ENCODE assay signal across 8 cellular contexts in genomic region chr10:134743-135600, GRCh38. TPM values are rescaled to one million over a fixed set of nuclear protein-coding genes. Genes with fewer than 3 reads are reported as not detected.
A peak's percentile ranks its signal among the peaks of the same experiment; 100 is the strongest.
DNase-seq lines count a peak whose midpoint lies in the region; ATAC-seq and TF ChIP-seq lines count a peak whose summit lies in the region.

TSS of gene ZMYND11 (plus strand) at chr10:135455. CDS start at chr10:180013, 44,558 bp downstream.

- no peaks in the 10 kb centered on the region for H3K9me2 ChIP-seq in neural cell (ENCODE audit: insufficient read depth, low read length)

- H3K27me3 ChIP-seq in OCI-LY3 (ENCODE audit: low read depth, low read length) (peaks cover 3% of the 10 kb centered on the region; the same call in 1 of the 2 replicates), neural cell (ENCODE audit: insufficient read depth, low read depth, low read length) (no peaks in the 10 kb centered on the region), stomach smooth muscle (ENCODE audit: control insufficient read depth in 1 of 2, insufficient read depth in 2 of 2, low read length in 2 of 2) (no peaks in the 10 kb centered on the region)

- peaks cover 15% of the 10 kb centered on the region for H4K20me1 ChIP-seq in OCI-LY3 (ENCODE audit: insufficient read depth, low read length)
- H4K20me1 ChIP-seq in neural cell (ENCODE audit: insufficient read depth) = no peaks in the 10 kb centered on the region

- DNase-seq in NOMO-1 (lab: John Stamatoyannopoulos, UW; ENCODE audit: unreplicated experiment in 2 of 2) = peak; percentile 25 to 39
- DNase-seq in NOMO-1 treated with dmso at 0.1 percent for 144 hours (lab: John Stamatoyannopoulos, UW; ENCODE audit: unreplicated experiment) = no peak
- peak; percentile 57 for DNase-seq in activated T-helper 9 cell treated with anti-CD3 and anti-CD28 coated beads, Interleukin-2, amount 50 U/mL, for 16 hours (ENCODE audit: low read depth)
- DNase-seq in fibroblast of pulmonary artery (ENCODE audit: low read depth) = peak; percentile 55

- ATAC-seq in HG02885 (IDR thresholded peaks at IDR 0.05; ENCODE audit: poor library complexity, unreplicated experiment) = peak; percentile 51

- TF ChIP-seq CTCF in OCI-LY3 (IDR thresholded peaks at IDR 0.05; ENCODE audit: low read depth, low read length) = no peak
- TF ChIP-seq CTCF in fibroblast of pulmonary artery (IDR thresholded peaks at IDR 0.05; ENCODE audit: low read length, missing control alignments) = no peak
- no peak for TF ChIP-seq CTCF in neural cell (IDR thresholded peaks at IDR 0.05; ENCODE audit: poor library complexity, severe bottlenecking)

- H3K4me3 ChIP-seq in OCI-LY3 (ENCODE audit: low read length) (peak within 1 kb of the TSS; percentile 95), fibroblast of pulmonary artery (replicated peaks; ENCODE audit: low read depth, low read length) (peak within 1 kb of the TSS; percentile 79), neural cell (ENCODE audit: low read length) (peak within 1 kb of the TSS; percentile 91), stomach smooth muscle (ENCODE audit: low read length in 2 of 2) (peak within 1 kb of the TSS; percentile 87 to 94)

- TF ChIP-seq RAD21 in neural cell (conservative IDR thresholded peaks at IDR 0.05) = no peak

- H3K9ac ChIP-seq in OCI-LY3 (ENCODE audit: low read length) (peak within 1 kb of the TSS; percentile 80), neural cell (ENCODE audit: low read length) (peak within 1 kb of the TSS; percentile 87), stomach smooth muscle (ENCODE audit: low read length in 2 of 2) (peak within 1 kb of the TSS; percentile 84 to 87)

- peaks cover 4% of the 10 kb centered on the region for H3F3A ChIP-seq in neural cell (ENCODE audit: insufficient read depth, low read length, poor library complexity, severe bottlenecking)

- H3K36me3 ChIP-seq in OCI-LY3 (replicated peaks; ENCODE audit: low read depth, low read length) (no peaks in the 10 kb centered on the region), neural cell (ENCODE audit: insufficient read depth, low read length) (no peaks in the 10 kb centered on the region), stomach smooth muscle (ENCODE audit: control insufficient read depth in 2 of 2, insufficient read depth in 2 of 2, low read length in 2 of 2) (no peaks in the 10 kb centered on the region)

- no peaks in the 10 kb centered on the region for H3K9me3 ChIP-seq in OCI-LY3 (ENCODE audit: insufficient read depth, low read length)
- H3K9me3 ChIP-seq in neural cell (ENCODE audit: low read length) = no peaks in the 10 kb centered on the region
- H3K9me3 ChIP-seq in stomach smooth muscle (ENCODE audit: control insufficient read depth in 2 of 2, low read length in 2 of 2) = no peaks in the 10 kb centered on the region

- H2AFZ ChIP-seq in OCI-LY3 (ENCODE audit: low read depth, low read length) (peak within 1 kb of the TSS; percentile 92), neural cell (ENCODE audit: low read depth, low read length) (peak within 1 kb of the TSS; percentile 48)

- H3K4me2 ChIP-seq in OCI-LY3 (ENCODE audit: low read length) (peak within 1 kb of the TSS; percentile 94), neural cell (ENCODE audit: low read length) (peak within 1 kb of the TSS; percentile 90)

- no peak for TF ChIP-seq EP300 in neural cell (conservative IDR thresholded peaks at IDR 0.05; ENCODE audit: poor library complexity, severe bottlenecking)

- H3K79me2 ChIP-seq in OCI-LY3 (ENCODE audit: low read length) (peaks cover 49% of the 10 kb centered on the region), neural cell (replicated peaks; ENCODE audit: insufficient read depth, low read length) (peaks cover 68% of the 10 kb centered on the region)

- H3K4me1 ChIP-seq in OCI-LY3 (ENCODE audit: low read length) (peaks cover 19% of the 10 kb centered on the region), stomach smooth muscle (ENCODE audit: control insufficient read depth, insufficient read depth, low read length) (peaks cover 25% of the 10 kb centered on the region)

- H3K27ac ChIP-seq in OCI-LY3 (ENCODE audit: low read length) = peak within 1 kb of the TSS; percentile 59
- H3K27ac ChIP-seq in neural cell (ENCODE audit: low read length) = peak within 1 kb of the TSS; percentile 86
- peak within 1 kb of the TSS; percentile 79 for H3K27ac ChIP-seq in stomach smooth muscle (ENCODE audit: low read length)

TF ChIP-seq in neural cell, 6 proteins besides CTCF, POLR2A, EP300 and RAD21:
- peak; percentile 80 for TF ChIP-seq MXI1 (conservative IDR thresholded peaks at IDR 0.05; ENCODE audit: poor library complexity, severe bottlenecking)
- TF ChIP-seq EZH2 (IDR thresholded peaks at IDR 0.05; ENCODE audit: borderline replicate concordance, insufficient read depth, low read length, poor library complexity, severe bottlenecking) = no peak
- TF ChIP-seq POLR2AphosphoS5 (IDR thresholded peaks at IDR 0.05) = peak; percentile 38
- no peak for TF ChIP-seq SMC3 (conservative IDR thresholded peaks at IDR 0.05; ENCODE audit: poor library complexity)
- TF ChIP-seq TAF1 (IDR thresholded peaks at IDR 0.05; ENCODE audit: low read depth) = peak; percentile 6
- TF ChIP-seq, protein P1, sequence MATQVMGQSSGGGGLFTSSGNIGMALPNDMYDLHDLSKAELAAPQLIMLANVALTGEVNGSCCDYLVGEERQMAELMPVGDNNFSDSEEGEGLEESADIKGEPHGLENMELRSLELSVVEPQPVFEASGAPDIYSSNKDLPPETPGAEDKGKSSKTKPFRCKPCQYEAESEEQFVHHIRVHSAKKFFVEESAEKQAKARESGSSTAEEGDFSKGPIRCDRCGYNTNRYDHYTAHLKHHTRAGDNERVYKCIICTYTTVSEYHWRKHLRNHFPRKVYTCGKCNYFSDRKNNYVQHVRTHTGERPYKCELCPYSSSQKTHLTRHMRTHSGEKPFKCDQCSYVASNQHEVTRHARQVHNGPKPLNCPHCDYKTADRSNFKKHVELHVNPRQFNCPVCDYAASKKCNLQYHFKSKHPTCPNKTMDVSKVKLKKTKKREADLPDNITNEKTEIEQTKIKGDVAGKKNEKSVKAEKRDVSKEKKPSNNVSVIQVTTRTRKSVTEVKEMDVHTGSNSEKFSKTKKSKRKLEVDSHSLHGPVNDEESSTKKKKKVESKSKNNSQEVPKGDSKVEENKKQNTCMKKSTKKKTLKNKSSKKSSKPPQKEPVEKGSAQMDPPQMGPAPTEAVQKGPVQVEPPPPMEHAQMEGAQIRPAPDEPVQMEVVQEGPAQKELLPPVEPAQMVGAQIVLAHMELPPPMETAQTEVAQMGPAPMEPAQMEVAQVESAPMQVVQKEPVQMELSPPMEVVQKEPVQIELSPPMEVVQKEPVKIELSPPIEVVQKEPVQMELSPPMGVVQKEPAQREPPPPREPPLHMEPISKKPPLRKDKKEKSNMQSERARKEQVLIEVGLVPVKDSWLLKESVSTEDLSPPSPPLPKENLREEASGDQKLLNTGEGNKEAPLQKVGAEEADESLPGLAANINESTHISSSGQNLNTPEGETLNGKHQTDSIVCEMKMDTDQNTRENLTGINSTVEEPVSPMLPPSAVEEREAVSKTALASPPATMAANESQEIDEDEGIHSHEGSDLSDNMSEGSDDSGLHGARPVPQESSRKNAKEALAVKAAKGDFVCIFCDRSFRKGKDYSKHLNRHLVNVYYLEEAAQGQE (IDR thresholded peaks at IDR 0.05; ENCODE audit: borderline replicate concordance) = peak; percentile 4

RNA-seq across cellular contexts. Expression of gene ZMYND11, which starts in this region (rescaled TPM):
- polyA plus RNA-seq in neural cell = 121 and 122 TPM in 2 replicates
- polyA minus RNA-seq in neural cell = 120 and 147 TPM in 2 replicates
